8 cellular contexts compared by ENCODE assay signal in the genomic region with DNA sequence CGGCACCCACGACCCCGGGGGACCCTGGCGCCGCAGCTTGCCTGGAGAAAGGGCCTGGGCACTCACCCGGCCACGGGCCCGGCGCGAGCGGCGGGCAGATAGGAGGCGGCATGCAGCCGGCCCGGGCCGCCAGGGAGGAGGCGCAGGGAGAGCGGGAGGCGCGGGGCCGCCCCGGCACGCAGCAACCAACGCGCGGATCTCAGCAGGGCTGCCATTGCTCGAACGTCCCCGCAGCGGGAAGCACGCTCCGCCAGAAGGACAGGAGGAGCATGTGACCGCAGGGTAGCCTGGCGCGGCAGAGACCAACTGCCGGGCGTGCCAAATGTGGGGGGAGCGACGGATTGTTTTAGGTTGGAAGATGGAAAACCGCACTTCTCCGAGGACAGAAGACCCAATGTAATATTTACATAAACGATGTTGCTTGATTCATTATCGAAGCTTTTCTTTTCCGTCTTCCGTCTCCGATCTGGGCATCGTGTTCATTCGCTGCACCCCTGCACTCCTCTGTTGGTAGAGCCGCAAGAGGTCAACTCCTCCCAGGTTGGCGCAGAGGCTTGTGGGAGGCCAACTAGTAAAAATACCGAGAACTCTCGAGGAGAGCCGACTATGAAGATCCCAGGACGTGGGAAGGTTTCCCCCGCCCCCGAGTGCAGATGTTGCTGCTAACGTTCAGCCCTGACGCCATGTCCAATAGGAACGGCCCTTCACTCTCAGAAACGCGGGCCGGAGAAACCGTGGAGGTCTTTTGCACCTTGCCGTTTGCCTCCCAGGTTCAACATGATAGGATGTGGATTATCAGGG. TPM values are rescaled to one million over a fixed set of nuclear protein-coding genes. Genes with fewer than 3 reads are reported as not detected.
DNase-seq lines count a peak whose midpoint lies in the region; ATAC-seq lines count a peak whose summit lies in the region.

A gene (minus strand): TSS at position 257 of the 801 bp plus-strand sequence. CDS start 42 bp downstream, at position 215.

- peaks cover 27% of the 10 kb centered on the region for H3K36me3 Mint-ChIP-seq in activated naive CD8-positive, alpha-beta T cell

- H3K4me3 ChIP-seq in GM08714 (ENCODE audit: low read length), result peak within 1 kb of the TSS; percentile 87

- no peaks in the 10 kb centered on the region for H3K9me3 Mint-ChIP-seq in activated naive CD8-positive, alpha-beta T cell (ENCODE audit: low read depth)

- ATAC-seq in HG02610 (IDR thresholded peaks at IDR 0.05; ENCODE audit: unreplicated experiment), result peak; percentile 92

- H3K27ac ChIP-seq in temporal lobe (ENCODE audit: low read depth, low read length), result peak within 1 kb of the TSS; percentile 92

- H3K4me1 Mint-ChIP-seq in activated naive CD8-positive, alpha-beta T cell (ENCODE audit: low read depth), result peaks cover 48% of the 10 kb centered on the region

- H3K27ac Mint-ChIP-seq in activated naive CD8-positive, alpha-beta T cell, result peak within 1 kb of the TSS; percentile 100

- peak within 1 kb of the TSS; percentile 98 for H3K4me3 Mint-ChIP-seq in activated naive CD8-positive, alpha-beta T cell

- H3K27me3 Mint-ChIP-seq in activated naive CD8-positive, alpha-beta T cell, result no peaks in the 10 kb centered on the region

- DNase-seq in NCI-H1105 (lab: John Stamatoyannopoulos, UW), result peak; percentile 94
- DNase-seq in SKM-1 treated with dmso at 0.1 percent for 144 hours (lab: John Stamatoyannopoulos, UW; ENCODE audit: unreplicated experiment), result peak; percentile 94
- DNase-seq in glomerular endothelial cell (ENCODE audit: extremely low read depth, low read depth, low spot score), result peak; percentile 91
- peak; percentile 88 for DNase-seq in occipital lobe (lab: John Stamatoyannopoulos, UW)

RNA-seq across cellular contexts. Expression of the gene that starts here (rescaled TPM):
- total RNA-seq in glomerular endothelial cell (49.0 and 54.4 TPM in 2 replicates), occipital lobe (108 TPM), temporal lobe (101 TPM)

Comparison
In these comparisons a context has a peak if more than half of its experiments do, and no peak if none do; other contexts are left out.
1. Peak in every context shown above with its lines: DNase-seq, ATAC-seq, H3K4me3 ChIP-seq and H3K27ac ChIP-seq.